In the genomic region with DNA sequence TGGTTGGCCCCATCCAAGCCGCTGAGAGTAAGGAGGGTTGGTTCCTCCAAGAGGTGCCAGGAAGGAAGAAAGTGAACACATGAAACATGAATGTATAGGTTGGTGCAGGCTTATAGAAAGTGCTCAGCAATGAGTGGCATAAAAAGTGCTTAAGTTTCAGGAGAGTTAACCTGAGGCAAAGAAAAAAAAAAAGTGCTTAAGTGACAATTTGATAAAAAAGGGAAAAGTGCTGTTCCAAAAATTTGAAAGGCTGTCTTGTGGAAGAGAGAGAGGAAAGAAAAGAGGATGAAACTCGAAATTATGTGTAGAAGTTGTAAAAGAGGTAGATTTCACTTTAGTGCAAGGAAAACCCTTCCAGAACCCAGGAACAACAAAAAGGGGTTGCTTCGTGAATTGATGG, we compare ENCODE assay signal across 9 cellular contexts.
"Had no signal": no experiment of that assay in that cellular context is flagged by ENCODE, and none has a peak within 500 bp of the region (broad histone marks: within the 10 kb centered on the region; RNA-seq: fewer than 3 reads in every experiment).

No MANE protein-coding gene starts in this region.

- FAIRE-seq: H54, HTR-8/SVneo had no signal

- H3K4me3 ChIP-seq: GM23248 had no signal

- H3K4me3 Mint-ChIP-seq: H9 had no signal

- H3K27ac ChIP-seq: GM23248, KMS-11 had no signal

- H3K27ac Mint-ChIP-seq: H9 had no signal

- H3K9ac ChIP-seq: GM23248, KMS-11 had no signal

- H3K4me2 ChIP-seq: KMS-11 had no signal

- DNase-seq: GM23248, GOT3, H9, HCEC 1CT, IMR-90, KBM-7 had no signal

- H2AFZ ChIP-seq: GM23248 had no signal
